10 cellular contexts compared by ENCODE assay signal in the genomic region with DNA sequence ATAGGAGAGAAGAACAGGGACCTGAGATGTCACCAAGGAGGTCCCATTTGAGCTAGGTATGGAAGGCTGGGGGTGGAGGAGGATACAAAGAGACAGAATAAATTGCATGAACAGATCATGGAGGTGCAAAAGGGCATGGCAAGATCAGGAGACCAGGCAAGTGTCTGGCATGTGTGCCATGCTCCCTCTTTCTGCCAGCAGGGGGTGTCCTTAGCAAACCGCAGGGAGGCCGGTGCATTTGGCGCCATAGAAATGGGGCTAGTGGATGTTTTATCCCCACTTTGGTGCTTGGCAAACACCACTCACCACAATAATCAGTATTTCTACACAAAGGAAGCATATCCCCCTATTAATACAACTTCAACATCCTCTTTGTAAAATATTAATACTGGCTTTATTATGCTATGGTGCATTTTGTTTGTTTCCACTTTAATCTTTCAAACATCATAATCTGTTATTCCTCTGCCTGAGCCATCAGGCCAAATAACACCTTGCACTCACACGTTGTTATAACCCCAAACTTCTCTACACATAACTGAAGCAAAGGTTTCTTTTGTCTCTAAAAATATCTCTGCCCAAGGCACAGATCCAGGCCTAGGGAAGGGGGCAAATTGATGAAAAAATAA. TPM values are rescaled to one million over a fixed set of nuclear protein-coding genes. Genes with fewer than 3 reads are reported as not detected.
DNase-seq lines count a peak whose midpoint lies in the region; ATAC-seq, FAIRE-seq and TF ChIP-seq lines count a peak whose summit lies in the region.
"Had no signal": no experiment of that assay in that cellular context is flagged by ENCODE, and none has a peak within 500 bp of the region (broad histone marks: within the 10 kb centered on the region; RNA-seq: fewer than 3 reads in every experiment).

No MANE protein-coding gene starts in this region.

- 29 to 73% methylated on average over 4 of the region's 4 CpGs for WGBS in sigmoid colon, 2 donors

- no peak for TF ChIP-seq EP300 in sigmoid colon (IDR thresholded peaks at IDR 0.05)

- ATAC-seq in GM18517 (IDR thresholded peaks at IDR 0.05; ENCODE audit: unreplicated experiment): no peak

- POLR2A ChIA-PET in endothelial cell of umbilical vein (lab: Charles Lee): no interaction called here

- intact Hi-C loops in endothelial cell of umbilical vein (cut with micrococcal nuclease): loop anchor here (1.0 to 2.0 kb wide), 2 partner anchors 239 to 263 kb away; no protein-coding TSS in a partner anchor
- intact Hi-C loops in sigmoid colon (cut with DNase I): loop anchor here (2.0 to 5.0 kb wide), 3 partner anchors 23 to 242 kb away; partner anchors contain the start of gene S100A14

- peak; percentile 87 for FAIRE-seq in endothelial cell of umbilical vein (lab: Jason Lieb, UNC)
- FAIRE-seq: G401.6 had no signal

- H3K9me3 ChIP-seq in endothelial cell of umbilical vein (replicated peaks; ENCODE audit: control insufficient read depth, insufficient read depth, low read length): no peaks in the 10 kb centered on the region
- H3K9me3 ChIP-seq in sigmoid colon: no peaks in the 10 kb centered on the region

- no peak overlapping the region for H3K4me2 ChIP-seq in endothelial cell of umbilical vein (ENCODE audit: insufficient read depth, low read length)

- TF ChIP-seq POLR2A in endothelial cell of umbilical vein (IDR thresholded peaks at IDR 0.05; ENCODE audit: low read depth, low read length) (no peak), sigmoid colon (IDR thresholded peaks at IDR 0.05) (no peak)

- CTCF ChIA-PET in endothelial cell of umbilical vein (lab: Charles Lee): interaction anchor here (0.7 to 6.1 kb wide), 15 partner anchors 13 to 476 kb away, joined by 3 to 167 read pairs (median 5); partner anchors contain the start of genes RAB13, S100A13, S100A16 and S100A2

- H3K79me2 ChIP-seq in endothelial cell of umbilical vein (ENCODE audit: control insufficient read depth, insufficient read depth, low read length): no peaks in the 10 kb centered on the region

- peak; percentile 50 for DNase-seq in NCI-H748 (lab: John Stamatoyannopoulos, UW; ENCODE audit: unreplicated experiment)
- DNase-seq in NCI-H748 treated with DMSO at 0.1 percent for 48 hours (lab: John Stamatoyannopoulos, UW): no peak
- peak; percentile 44 to 92 for DNase-seq in NCI-H526 (lab: John Stamatoyannopoulos, UW)
- peak; percentile 59 for DNase-seq in activated CD4-positive, alpha-beta T cell treated with anti-CD3 and anti-CD28 coated beads, Interleukin-2, amount 50 U/mL, for 4 hours
- DNase-seq in endothelial cell of umbilical vein (ENCODE audit: low read depth, low spot score): peak; percentile 27
- no peak for DNase-seq in sigmoid colon
- DNase-seq in DMS79 (lab: John Stamatoyannopoulos, UW): no peak

- TF ChIP-seq CTCF in endothelial cell of umbilical vein (IDR thresholded peaks at IDR 0.05; ENCODE audit: extremely low read depth in 1 of 2, insufficient read depth in 1 of 2, low read depth in 1 of 2, low read length in 2 of 2) (peak; percentile 74 to 76), sigmoid colon (IDR thresholded peaks at IDR 0.05) (peak in 3 of 4 experiments; percentile 20 to 46 (median 42))

- no peak overlapping the region for H3K9ac ChIP-seq in endothelial cell of umbilical vein (replicated peaks; ENCODE audit: extremely low read depth, insufficient read depth, low read length)

- no peaks in the 10 kb centered on the region for H3K4me1 ChIP-seq in endothelial cell of umbilical vein (ENCODE audit: control insufficient read depth, extremely low read depth, insufficient read depth, low read length)
- peaks cover 0 to 39% (median 32%) of the 10 kb centered on the region in 4 donors for H3K4me1 ChIP-seq in sigmoid colon

- H3K27me3 ChIP-seq in endothelial cell of umbilical vein (ENCODE audit: control insufficient read depth in 2 of 2, insufficient read depth in 2 of 2, low read length in 2 of 2): no peaks in the 10 kb centered on the region
- H3K27me3 ChIP-seq in sigmoid colon: no peaks in the 10 kb centered on the region

- dilution Hi-C loops in endothelial cell of umbilical vein (cut with MboI; ENCODE audit: extremely low pct_ligation_motif_present, low sequenced_read_pairs): no loop called here

- BruUV-seq in endothelial cell of umbilical vein (replicated peaks; lab: Mats Ljungman, UMichigan): no TSS peak

- H3K4me3 ChIP-seq in endothelial cell of umbilical vein (replicated peaks in 1 of 3; ENCODE audit: insufficient read depth in 1 of 3, low read depth in 1 of 3, low read length in 3 of 3) (no peak overlapping the region), sigmoid colon (no peak overlapping the region)

- no peaks in the 10 kb centered on the region for H4K20me1 ChIP-seq in endothelial cell of umbilical vein (replicated peaks; ENCODE audit: control insufficient read depth, extremely low read depth, insufficient read depth, low read length)

- no peak overlapping the region for H2AFZ ChIP-seq in endothelial cell of umbilical vein (ENCODE audit: low read depth, low read length)

- no peaks in the 10 kb centered on the region for H3K9me1 ChIP-seq in endothelial cell of umbilical vein (replicated peaks; ENCODE audit: control insufficient read depth, extremely low read depth, insufficient read depth, low read length)

- H3K36me3 ChIP-seq in endothelial cell of umbilical vein (ENCODE audit: control insufficient read depth in 2 of 2, extremely low read depth in 1 of 2, insufficient read depth in 2 of 2, low read length in 2 of 2): no peaks in the 10 kb centered on the region
- no peaks in the 10 kb centered on the region for H3K36me3 ChIP-seq in sigmoid colon

- H3K27ac ChIP-seq in endothelial cell of umbilical vein (ENCODE audit: insufficient read depth, low read depth, low read length) (no peak overlapping the region), sigmoid colon (no peak overlapping the region)

RNA-seq across cellular contexts. Expression of gene S100A6, which starts 25.9 kb away (rescaled TPM):
- total RNA-seq in endothelial cell of umbilical vein (908 and 937 TPM in 2 replicates), sigmoid colon (1,000 to 10,000 TPM in 1 of 4 donors, 100 to 1,000 TPM in 3; 445 to 1,159 (median 590) TPM)
- polyA plus RNA-seq in endothelial cell of umbilical vein (552 and 1,048 TPM in 2 replicates), sigmoid colon (1,000 to 10,000 TPM; 4,079 to 7,223 (median 4,178) TPM)
- polyA plus RNA-seq in endothelial cell of umbilical vein (2011; cell fraction: cytosol; rRNA removed): 546 and 836 TPM in 2 replicates
- polyA plus RNA-seq in endothelial cell of umbilical vein (2011; cell fraction: nucleus; rRNA removed): 165 and 192 TPM in 2 replicates
- polyA plus RNA-seq in endothelial cell of umbilical vein (2012): 1,329 and 2,007 TPM in 2 replicates
- 399 and 432 TPM in 2 replicates for polyA minus RNA-seq in endothelial cell of umbilical vein
- 1,781 TPM for polyA minus RNA-seq in endothelial cell of umbilical vein (2011; cell fraction: cytosol; rRNA and poly(A)+ RNA removed)
- polyA minus RNA-seq in endothelial cell of umbilical vein (2011; cell fraction: nucleus; rRNA and poly(A)+ RNA removed): 44.4 and 69.7 TPM in 2 replicates

RNA-seq across cellular contexts. Expression of gene S100A5, which starts 30.9 kb away (rescaled TPM):
- total RNA-seq in endothelial cell of umbilical vein (not detected in 2 replicates), sigmoid colon (not detected)
- polyA plus RNA-seq in endothelial cell of umbilical vein (not detected in 2 replicates), sigmoid colon (not detected)
- polyA plus RNA-seq in endothelial cell of umbilical vein (2011; cell fraction: cytosol; rRNA removed): not detected in 2 replicates
- polyA plus RNA-seq in endothelial cell of umbilical vein (2011; cell fraction: nucleus; rRNA removed): not detected in 2 replicates
- not detected in 2 replicates for polyA plus RNA-seq in endothelial cell of umbilical vein (2012)
- not detected in 2 replicates for polyA minus RNA-seq in endothelial cell of umbilical vein
- not detected for polyA minus RNA-seq in endothelial cell of umbilical vein (2011; cell fraction: cytosol; rRNA and poly(A)+ RNA removed)
- polyA minus RNA-seq in endothelial cell of umbilical vein (2011; cell fraction: nucleus; rRNA and poly(A)+ RNA removed): not detected in 2 replicates
- total RNA-seq: glomerular endothelial cell had no signal

RNA-seq across cellular contexts. Expression of gene S100A4, which starts 35.8 kb away (rescaled TPM):
- total RNA-seq in endothelial cell of umbilical vein: not detected in 2 replicates
- 0.62 and 1.1 TPM in 2 replicates for polyA plus RNA-seq in endothelial cell of umbilical vein
- 0.49 and 0.61 TPM in 2 replicates for polyA plus RNA-seq in endothelial cell of umbilical vein (2011; cell fraction: cytosol; rRNA removed)
- 0.53 TPM in 1 of 2 replicates, not detected in the other for polyA plus RNA-seq in endothelial cell of umbilical vein (2011; cell fraction: nucleus; rRNA removed)
- polyA plus RNA-seq in endothelial cell of umbilical vein (2012): 0.55 and 0.67 TPM in 2 replicates
- polyA minus RNA-seq in endothelial cell of umbilical vein: not detected in 2 replicates
- 392 TPM for polyA minus RNA-seq in endothelial cell of umbilical vein (2011; cell fraction: cytosol; rRNA and poly(A)+ RNA removed)
- polyA minus RNA-seq in endothelial cell of umbilical vein (2011; cell fraction: nucleus; rRNA and poly(A)+ RNA removed): 1.6 TPM in 1 of 2 replicates, not detected in the other
- total RNA-seq in sigmoid colon: 100 to 1,000 TPM; 189 to 486 (median 288) TPM
- 100 to 1,000 TPM; 304 to 499 (median 336) TPM for polyA plus RNA-seq in sigmoid colon

RNA-seq across cellular contexts. Expression of gene S100A3, which starts 39.2 kb away (rescaled TPM):
- total RNA-seq in endothelial cell of umbilical vein (0.42 TPM in 1 of 2 replicates, not detected in the other), sigmoid colon (1 to 10 TPM; 1.1 to 4.3 (median 2.2) TPM)
- polyA plus RNA-seq in endothelial cell of umbilical vein (1.3 and 1.9 TPM in 2 replicates), sigmoid colon (1 to 10 TPM; 1.4 to 3.9 (median 3.6) TPM)
- 0.98 and 1.2 TPM in 2 replicates for polyA plus RNA-seq in endothelial cell of umbilical vein (2011; cell fraction: cytosol; rRNA removed)
- polyA plus RNA-seq in endothelial cell of umbilical vein (2011; cell fraction: nucleus; rRNA removed): 0.26 and 0.76 TPM in 2 replicates
- polyA plus RNA-seq in endothelial cell of umbilical vein (2012): 2.2 and 2.3 TPM in 2 replicates
- polyA minus RNA-seq in endothelial cell of umbilical vein: not detected in 2 replicates
- not detected for polyA minus RNA-seq in endothelial cell of umbilical vein (2011; cell fraction: cytosol; rRNA and poly(A)+ RNA removed)
- not detected in 2 replicates for polyA minus RNA-seq in endothelial cell of umbilical vein (2011; cell fraction: nucleus; rRNA and poly(A)+ RNA removed)

RNA-seq across cellular contexts. Expression of gene S100A7, which starts 49.4 kb away (rescaled TPM):
- total RNA-seq in endothelial cell of umbilical vein (not detected in 2 replicates), sigmoid colon (not detected)
- polyA plus RNA-seq in endothelial cell of umbilical vein (not detected in 2 replicates), sigmoid colon (not detected)
- not detected in 2 replicates for polyA plus RNA-seq in endothelial cell of umbilical vein (2011; cell fraction: cytosol; rRNA removed)
- polyA plus RNA-seq in endothelial cell of umbilical vein (2011; cell fraction: nucleus; rRNA removed): not detected in 2 replicates
- polyA plus RNA-seq in endothelial cell of umbilical vein (2012): not detected in 2 replicates
- not detected in 2 replicates for polyA minus RNA-seq in endothelial cell of umbilical vein
- not detected for polyA minus RNA-seq in endothelial cell of umbilical vein (2011; cell fraction: cytosol; rRNA and poly(A)+ RNA removed)
- not detected in 2 replicates for polyA minus RNA-seq in endothelial cell of umbilical vein (2011; cell fraction: nucleus; rRNA and poly(A)+ RNA removed)
- total RNA-seq: glomerular endothelial cell had no signal

Comparison
In these comparisons a context has a peak if more than half of its experiments do, and no peak if none do; other contexts are left out.
1. DNase-seq: peak in NCI-H748 (single experiment), NCI-H526 (2 of 2), activated CD4-positive, alpha-beta T cell treated with anti-CD3 and anti-CD28 coated beads, Interleukin-2, amount 50 U/mL, for 4 hours (2 of 2) and endothelial cell of umbilical vein (single experiment); none in NCI-H748 treated with DMSO at 0.1 percent for 48 hours (single experiment), sigmoid colon (single experiment) and DMS79 (single experiment).
2. RNA of gene S100A4, which starts 35.8 kb away (total RNA-seq): 189 to 486 TPM in sigmoid colon; not detected in endothelial cell of umbilical vein; every median in the first group is over 100 times any median in the second.